ENCODE assay signal across 20 cellular contexts in genomic region chr1:45037456-45037855, GRCh38. TPM values are rescaled to one million over a fixed set of nuclear protein-coding genes. Genes with fewer than 3 reads are reported as not detected.
DNase-seq lines count a peak whose midpoint lies in the region; ATAC-seq and TF ChIP-seq lines count a peak whose summit lies in the region.
"Had no signal": no experiment of that assay in that cellular context is flagged by ENCODE, and none has a peak within 500 bp of the region (broad histone marks: within the 10 kb centered on the region; RNA-seq: fewer than 3 reads in every experiment).

No MANE protein-coding gene starts in this region.

- peak; percentile 55 for ATAC-seq in activated CD4-positive, CD25-positive, alpha-beta regulatory T cell treated with anti-CD3 and anti-CD28 coated beads, Interleukin-2, amount 50 U/mL, for 24 hours
- ATAC-seq in IMR-90 (ENCODE audit: low read depth) (no peak), GM21576 (IDR thresholded peaks at IDR 0.05; ENCODE audit: unreplicated experiment) (no peak)
- ATAC-seq: gastrocnemius medialis had no signal

- dilution Hi-C loops in IMR-90 (cut with HindIII; ENCODE audit: low sequenced_read_pairs, unreplicated experiment) = no loop called here

- no peak overlapping the region for H3K56ac ChIP-seq in IMR-90 (ENCODE audit: extremely low read depth, insufficient read depth, low read length)

- H2AFZ ChIP-seq in IMR-90 (replicated peaks; ENCODE audit: low read length, poor library complexity) = no peak overlapping the region
- H2AFZ ChIP-seq in osteoblast (ENCODE audit: low read length) = no peak overlapping the region
- H2AFZ ChIP-seq: parathyroid adenoma had no signal

- no peak overlapping the region for H4K8ac ChIP-seq in IMR-90 (ENCODE audit: low read depth in 2 of 2, low read length in 2 of 2)

- POLR2A ChIA-PET in IMR-90 (lab: Charles Lee; ENCODE audit: unreplicated experiment) = no interaction called here
- POLR2A ChIA-PET in CD8-positive, alpha-beta memory T cell (lab: Charles Lee) = no interaction called here

- H2BK15ac ChIP-seq in IMR-90 (ENCODE audit: low read depth, low read length) = no peak overlapping the region

- intact Hi-C loops in IMR-90 (cut with micrococcal nuclease) = loop anchor here (5.0 kb wide), 1 partner anchor 255 kb away; no protein-coding TSS in a partner anchor
- intact Hi-C loops in adrenal gland (cut with DNase I) = no loop called here

- H3K36me3 Mint-ChIP-seq in mesothelial cell of epicardium = no peaks in the 10 kb centered on the region
- H3K36me3 Mint-ChIP-seq in CD8-positive, alpha-beta memory T cell = peaks cover 0 to 40% (median 5%) of the 10 kb centered on the region in 3 donors

- no peak overlapping the region for H2AK9ac ChIP-seq in IMR-90 (replicated peaks; ENCODE audit: low read depth, low read length, poor library complexity)

- no peaks in the 10 kb centered on the region for H3K36me3 ChIP-seq in IMR-90 (ENCODE audit: control insufficient read depth, insufficient read depth, low read length)
- peaks cover 0 to 15% of the 10 kb centered on the region in 2 donors for H3K36me3 ChIP-seq in adrenal gland (replicated peaks in 1 of 2)
- H3K36me3 ChIP-seq in CD8-positive, alpha-beta memory T cell (ENCODE audit: insufficient read depth, low read length) = no peaks in the 10 kb centered on the region
- no peaks in the 10 kb centered on the region for H3K36me3 ChIP-seq in osteoblast (ENCODE audit: insufficient read depth, low read length)
- H3K36me3 ChIP-seq: gastrocnemius medialis had no signal

- H3K23ac ChIP-seq in IMR-90 (ENCODE audit: low read depth, low read length) = no peak overlapping the region

- TF ChIP-seq CTCF in IMR-90 (conservative IDR thresholded peaks at IDR 0.05; ENCODE audit: low read depth, low read length) (no peak), adrenal gland (IDR thresholded peaks at IDR 0.05) (no peak), mesothelial cell of epicardium (IDR thresholded peaks at IDR 0.05; ENCODE audit: unreplicated experiment) (no peak), osteoblast (IDR thresholded peaks at IDR 0.05; ENCODE audit: extremely low read depth, low read depth, low read length) (no peak)

- TF ChIP-seq POLR2A in IMR-90 (IDR thresholded peaks at IDR 0.05; ENCODE audit: low read depth, low read length) (no peak), adrenal gland (IDR thresholded peaks at IDR 0.05) (no peak)

- DNase-seq in activated CD4-positive, CD25-positive, alpha-beta regulatory T cell (lab: John Stamatoyannopoulos, UW) = no peak
- DNase-seq in IMR-90 = peak; percentile 29
- peak in 6 of 7 donors; percentile 54 to 71 (median 63) for DNase-seq in adrenal gland
- DNase-seq in mesothelial cell of epicardium (ENCODE audit: low spot score in 2 of 2, unreplicated experiment in 2 of 2) = no peak
- DNase-seq in CD8-positive, alpha-beta memory T cell = no peak
- no peak for DNase-seq in osteoblast (ENCODE audit: insufficient read length, low spot score, missing footprints)
- DNase-seq: 8988T; activated B cell treated with CpG ODN at 0.5 μM for 24 hours; gastrocnemius medialis; KG1; NCI-H1105 treated with DMSO at 0.1 percent for 48 hours; NCI-H2171; stimulated activated CD4-positive, alpha-beta T cell treated with anti-CD3 and anti-CD28 coated beads, Interleukin-4, amount 100 ng/mL, for 4 hours; SW 1271; upper lobe of left lung had no signal

- peaks cover 12% of the 10 kb centered on the region for H3K4me1 Mint-ChIP-seq in mesothelial cell of epicardium
- H3K4me1 Mint-ChIP-seq in CD8-positive, alpha-beta memory T cell = peaks cover 2 to 4% (median 3%) of the 10 kb centered on the region in 3 donors

- no peak for TF ChIP-seq RAD21 in IMR-90 (IDR thresholded peaks at IDR 0.05; ENCODE audit: low read length)

- no peak overlapping the region for H4K5ac ChIP-seq in IMR-90 (ENCODE audit: low read depth, low read length)

- in situ Hi-C loops in IMR-90 (cut with MboI; ENCODE audit: low sequenced_read_pairs) = no loop called here

- H2AK5ac ChIP-seq in IMR-90 (ENCODE audit: low read depth, low read length) = no peak overlapping the region

- no peaks in the 10 kb centered on the region for H3K79me2 ChIP-seq in osteoblast (ENCODE audit: insufficient read depth, low read length)
- H3K79me2 ChIP-seq: parathyroid adenoma had no signal

- H4K20me1 ChIP-seq in IMR-90 (ENCODE audit: insufficient read depth, low read length) = no peaks in the 10 kb centered on the region
- no peaks in the 10 kb centered on the region for H4K20me1 ChIP-seq in osteoblast (ENCODE audit: insufficient read depth, low read length)

- H3K9ac ChIP-seq in IMR-90 (ENCODE audit: low read depth, low read length) = no peak overlapping the region
- H3K9ac ChIP-seq: parathyroid adenoma had no signal

- H3K4me3 Mint-ChIP-seq in mesothelial cell of epicardium = no peak overlapping the region
- no peak overlapping the region for H3K4me3 Mint-ChIP-seq in CD8-positive, alpha-beta memory T cell
- H3K4me3 Mint-ChIP-seq: activated B cell treated with CpG ODN at 0.5 μM for 24 hours had no signal

- H3K18ac ChIP-seq in IMR-90 (ENCODE audit: low read depth, low read length) = no peak overlapping the region

- no peaks in the 10 kb centered on the region for H3K27me3 Mint-ChIP-seq in mesothelial cell of epicardium (ENCODE audit: low read depth)
- H3K27me3 Mint-ChIP-seq in CD8-positive, alpha-beta memory T cell = no peaks in the 10 kb centered on the region
- H3K27me3 Mint-ChIP-seq: activated B cell treated with CpG ODN at 0.5 μM for 24 hours had no signal

- CTCF ChIA-PET in IMR-90 (lab: Yijun Ruan, JAX) = no interaction called here
- CTCF ChIA-PET in CD8-positive, alpha-beta memory T cell (lab: Charles Lee) = no interaction called here

- H3K4me1 ChIP-seq in IMR-90 (ENCODE audit: control insufficient read depth, insufficient read depth, low read length) = no peaks in the 10 kb centered on the region
- peaks cover 24 to 27% of the 10 kb centered on the region in 2 donors for H3K4me1 ChIP-seq in adrenal gland (replicated peaks in 1 of 2)
- H3K4me1 ChIP-seq in CD8-positive, alpha-beta memory T cell (ENCODE audit: insufficient read depth, low read length) = no peaks in the 10 kb centered on the region
- no peaks in the 10 kb centered on the region for H3K4me1 ChIP-seq in osteoblast (ENCODE audit: insufficient read depth, low read length)
- H3K4me1 ChIP-seq: gastrocnemius medialis, upper lobe of left lung had no signal

- no peak overlapping the region for H2BK120ac ChIP-seq in IMR-90 (ENCODE audit: low read depth, low read length)

- H3K14ac ChIP-seq in IMR-90 (replicated peaks; ENCODE audit: low read depth, low read length) = no peak overlapping the region

- no peak overlapping the region for H3K27ac ChIP-seq in IMR-90 (ENCODE audit: insufficient read depth, low read length)
- H3K27ac ChIP-seq in adrenal gland = peak overlapping the region in 3 of 5 donors; percentile 38 to 56 (median 48)
- no peak overlapping the region for H3K27ac ChIP-seq in CD8-positive, alpha-beta memory T cell (ENCODE audit: low read depth, low read length)
- no peak overlapping the region for H3K27ac ChIP-seq in osteoblast (ENCODE audit: low read depth, low read length)
- H3K27ac ChIP-seq: C4-2B, gastrocnemius medialis, HL-60, parathyroid adenoma, upper lobe of left lung had no signal

- no peak overlapping the region for H4K91ac ChIP-seq in IMR-90 (ENCODE audit: insufficient read depth, low read depth, low read length)

- H3K4ac ChIP-seq in IMR-90 (ENCODE audit: low read depth, low read length) = no peak overlapping the region

- H3K4me2 ChIP-seq in IMR-90 (ENCODE audit: low read depth, low read length) (no peak overlapping the region), osteoblast (ENCODE audit: insufficient read depth, low read length) (no peak overlapping the region)

- H3K9me3 Mint-ChIP-seq in mesothelial cell of epicardium = no peaks in the 10 kb centered on the region
- no peaks in the 10 kb centered on the region for H3K9me3 Mint-ChIP-seq in CD8-positive, alpha-beta memory T cell
- H3K9me3 Mint-ChIP-seq: activated B cell treated with CpG ODN at 0.5 μM for 24 hours had no signal

- H3K9me1 ChIP-seq in IMR-90 (ENCODE audit: insufficient read depth, low read length) = no peaks in the 10 kb centered on the region; the same call in 1 of the 2 replicates

- no peak overlapping the region for H3K4me3 ChIP-seq in IMR-90 (ENCODE audit: insufficient read depth, low read depth, low read length)
- H3K4me3 ChIP-seq in adrenal gland = no peak overlapping the region
- H3K4me3 ChIP-seq in CD8-positive, alpha-beta memory T cell (ENCODE audit: low read length) = no peak overlapping the region
- no peak overlapping the region for H3K4me3 ChIP-seq in osteoblast (ENCODE audit: insufficient read depth, low read length)
- H3K4me3 ChIP-seq: gastrocnemius medialis, upper lobe of left lung had no signal

- no TSS peak for BruUV-seq in IMR-90 (replicated peaks; lab: Mats Ljungman, UMichigan)

- H2BK20ac ChIP-seq in IMR-90 (ENCODE audit: low read depth, low read length) = no peak overlapping the region

- H3K27me3 ChIP-seq in IMR-90 (ENCODE audit: control insufficient read depth, insufficient read depth, low read length) (peaks cover 5% of the 10 kb centered on the region; the same call in 1 of the 2 replicates), adrenal gland (no peaks in the 10 kb centered on the region), osteoblast (ENCODE audit: insufficient read depth, low read length) (no peaks in the 10 kb centered on the region)
- H3K27me3 ChIP-seq in CD8-positive, alpha-beta memory T cell (ENCODE audit: insufficient read depth, low read length, poor library complexity, severe bottlenecking) = no peaks in the 10 kb centered on the region
- H3K27me3 ChIP-seq: gastrocnemius medialis, upper lobe of left lung had no signal

- no peaks in the 10 kb centered on the region for H3K79me1 ChIP-seq in IMR-90 (ENCODE audit: low read depth in 1 of 2, low read length in 2 of 2)

- H3K27ac Mint-ChIP-seq in mesothelial cell of epicardium = peak overlapping the region; percentile 58
- no peak overlapping the region for H3K27ac Mint-ChIP-seq in CD8-positive, alpha-beta memory T cell
- H3K27ac Mint-ChIP-seq: activated B cell treated with CpG ODN at 0.5 μM for 24 hours had no signal

- no peak overlapping the region for H2BK5ac ChIP-seq in IMR-90 (ENCODE audit: low read depth, low read length, poor library complexity, severe bottlenecking)

- H3K9me3 ChIP-seq in IMR-90 (ENCODE audit: control insufficient read depth, insufficient read depth, low read length) = no peaks in the 10 kb centered on the region
- H3K9me3 ChIP-seq in adrenal gland (replicated peaks in 1 of 3) = no peaks in the 10 kb centered on the region
- no peaks in the 10 kb centered on the region for H3K9me3 ChIP-seq in CD8-positive, alpha-beta memory T cell (ENCODE audit: low read length)
- H3K9me3 ChIP-seq in osteoblast (ENCODE audit: low read depth, low read length) = no peaks in the 10 kb centered on the region
- H3K9me3 ChIP-seq: gastrocnemius medialis, upper lobe of left lung had no signal

RNA-seq across cellular contexts. Expression of gene UROD, which starts 25.4 kb away (rescaled TPM):
- total RNA-seq in IMR-90 (2012; rRNA removed) (165 and 220 TPM in 2 replicates), adrenal gland (100 to 1,000 TPM; 169 to 324 (median 219) TPM), mesothelial cell of epicardium (84.0 to 88.3 TPM (median 85.6 TPM) in 3 replicates), osteoblast (123 and 147 TPM in 2 replicates)
- polyA plus RNA-seq in IMR-90 (2012; rRNA removed) (224 and 247 TPM in 2 replicates), adrenal gland (100 to 1,000 TPM; 219 to 380 (median 265) TPM)
- polyA plus RNA-seq in IMR-90 (2012; cell fraction: cytosol; rRNA removed) = 256 and 274 TPM in 2 replicates
- polyA plus RNA-seq in IMR-90 (2012; cell fraction: nucleus; rRNA removed; ENCODE audit: low replicate concordance) = 310 and 337 TPM in 2 replicates
- 10 to 100 TPM; 89.9 to 92.4 TPM for total RNA-seq in CD8-positive, alpha-beta memory T cell
- polyA plus RNA-seq in CD8-positive, alpha-beta memory T cell = 62.9 TPM

RNA-seq across cellular contexts. Expression of gene HECTD3, which starts 26.3 kb away (rescaled TPM):
- total RNA-seq in IMR-90 (2012; rRNA removed) = 12.2 and 14.4 TPM in 2 replicates
- 39.5 and 44.1 TPM in 2 replicates for polyA plus RNA-seq in IMR-90 (2012; rRNA removed)
- 22.3 and 28.3 TPM in 2 replicates for polyA plus RNA-seq in IMR-90 (2012; cell fraction: cytosol; rRNA removed)
- polyA plus RNA-seq in IMR-90 (2012; cell fraction: nucleus; rRNA removed; ENCODE audit: low replicate concordance) = 142 and 150 TPM in 2 replicates
- total RNA-seq in adrenal gland = 10 to 100 TPM; 25.4 to 68.4 (median 50.8) TPM
- polyA plus RNA-seq in adrenal gland = 10 to 100 TPM; 31.1 to 73.7 (median 54.3) TPM
- total RNA-seq in mesothelial cell of epicardium = 30.3 to 34.3 TPM (median 32.3 TPM) in 3 replicates
- total RNA-seq in CD8-positive, alpha-beta memory T cell = 10 to 100 TPM; 35.4 to 36.0 TPM
- 30.1 TPM for polyA plus RNA-seq in CD8-positive, alpha-beta memory T cell
- total RNA-seq in osteoblast = 23.9 and 26.1 TPM in 2 replicates

RNA-seq across cellular contexts. Expression of gene EIF2B3, which starts 51.1 kb away (rescaled TPM):
- 63.3 and 77.8 TPM in 2 replicates for total RNA-seq in IMR-90 (2012; rRNA removed)
- polyA plus RNA-seq in IMR-90 (2012; rRNA removed) = 33.7 and 36.6 TPM in 2 replicates
- polyA plus RNA-seq in IMR-90 (2012; cell fraction: cytosol; rRNA removed) = 9.4 and 19.0 TPM in 2 replicates
- polyA plus RNA-seq in IMR-90 (2012; cell fraction: nucleus; rRNA removed; ENCODE audit: low replicate concordance) = 3.5 and 14.0 TPM in 2 replicates
- 10 to 100 TPM; 13.8 to 47.2 (median 37.1) TPM for total RNA-seq in adrenal gland
- polyA plus RNA-seq in adrenal gland = 10 to 100 TPM; 12.6 to 61.0 (median 16.0) TPM
- 20.8 to 23.5 TPM (median 21.3 TPM) in 3 replicates for total RNA-seq in mesothelial cell of epicardium
- 10 to 100 TPM; 49.5 to 50.6 TPM for total RNA-seq in CD8-positive, alpha-beta memory T cell
- 22.6 TPM for polyA plus RNA-seq in CD8-positive, alpha-beta memory T cell
- 25.3 and 25.6 TPM in 2 replicates for total RNA-seq in osteoblast

Comparison
In these comparisons a context has a peak if more than half of its experiments do, and no peak if none do; other contexts are left out.
1. ATAC-seq: peak in activated CD4-positive, CD25-positive, alpha-beta regulatory T cell treated with anti-CD3 and anti-CD28 coated beads, Interleukin-2, amount 50 U/mL, for 24 hours (2 of 2); none in IMR-90 (single experiment) and GM21576 (single experiment).
2. DNase-seq: peak in IMR-90 (single experiment) and adrenal gland (6 of 7); none in activated CD4-positive, CD25-positive, alpha-beta regulatory T cell (0 of 4), mesothelial cell of epicardium (0 of 2), CD8-positive, alpha-beta memory T cell (0 of 5) and osteoblast (single experiment).
3. H3K27ac ChIP-seq: peak in adrenal gland (3 of 5); none in IMR-90 (single experiment), CD8-positive, alpha-beta memory T cell (single experiment) and osteoblast (single experiment).